8 cellular contexts compared by ENCODE assay signal in genomic region chr22:22060200-22061084, GRCh38.
DNase-seq lines count a peak whose midpoint lies in the region; ATAC-seq and TF ChIP-seq lines count a peak whose summit lies in the region.

No MANE protein-coding gene starts in this region.

- no peaks in the 10 kb centered on the region for H3K4me1 ChIP-seq in GM23338 (ENCODE audit: insufficient read depth)
- no peaks in the 10 kb centered on the region for H3K4me1 ChIP-seq in Peyer's patch
- H3K4me1 ChIP-seq in adipocyte (ENCODE audit: control insufficient read depth, insufficient read depth, low read length): peaks cover 34% of the 10 kb centered on the region

- TF ChIP-seq CTCF in CD14-positive monocyte (IDR thresholded peaks at IDR 0.05) (peak; percentile 94), GM23338 (conservative IDR thresholded peaks at IDR 0.05; ENCODE audit: low read depth in 2 of 2) (peak; percentile 87), Peyer's patch (IDR thresholded peaks at IDR 0.05) (peak in 5 of 6 experiments; percentile 27 to 70 (median 31))

- H3K27ac Mint-ChIP-seq in CD14-positive monocyte: peak overlapping the region; percentile 93 to 99 (median 96)
- no peak overlapping the region for H3K27ac Mint-ChIP-seq in GM23338

- no peaks in the 10 kb centered on the region for H3K36me3 Mint-ChIP-seq in CD14-positive monocyte
- H3K36me3 Mint-ChIP-seq in GM23338 (ENCODE audit: low read depth): no peaks in the 10 kb centered on the region; the same call in 2 of the 3 replicates

- no peak overlapping the region for H2AFZ ChIP-seq in GM23338

- H3K4me3 Mint-ChIP-seq in CD14-positive monocyte (no peak overlapping the region), GM23338 (no peak overlapping the region)

- H3K9me3 Mint-ChIP-seq in CD14-positive monocyte (peaks cover 0 to 2% (median 0%) of the 10 kb centered on the region in 7 donors), GM23338 (peaks cover 2% of the 10 kb centered on the region; the same call in 1 of the 3 replicates)

- H3K4me3 ChIP-seq in GM23338: no peak overlapping the region
- no peak overlapping the region for H3K4me3 ChIP-seq in Peyer's patch
- H3K4me3 ChIP-seq in adipocyte (ENCODE audit: low read length): peak overlapping the region; percentile 62

- H3K9ac ChIP-seq in adipocyte (ENCODE audit: low read length): peak overlapping the region; percentile 50

- H3K36me3 ChIP-seq in GM23338 (ENCODE audit: insufficient read depth) (no peaks in the 10 kb centered on the region), Peyer's patch (no peaks in the 10 kb centered on the region), adipocyte (ENCODE audit: control insufficient read depth, insufficient read depth, low read length, severe bottlenecking) (no peaks in the 10 kb centered on the region)

- H3K27ac ChIP-seq in GM23338 (ENCODE audit: low read depth) (no peak overlapping the region), Peyer's patch (peak overlapping the region in 1 of 4 donors; percentile 29)

- peak; percentile 78 for DNase-seq in CD14-positive monocyte (ENCODE audit: low spot score)
- DNase-seq in GM23338 (ENCODE audit: low spot score): peak; percentile 88
- DNase-seq in Peyer's patch: peak; percentile 63 to 70 (median 70)
- DNase-seq in adipocyte (ENCODE audit: low read depth): peak; percentile 26
- peak; percentile 25 for DNase-seq in iPS DF 4.7 (ENCODE audit: extremely low read depth, low spot score)
- peak; percentile 80 for DNase-seq in stimulated activated CD4-positive, alpha-beta T cell treated with anti-CD3 and anti-CD28 coated beads, Interleukin-15, amount 100 ng/mL, for 24 hours
- DNase-seq in NCI-H187 treated with DMSO at 0.1 percent for 48 hours (lab: John Stamatoyannopoulos, UW): no peak
- no peak for DNase-seq in DMS114 treated with DMSO at 0.1 percent for 48 hours (lab: John Stamatoyannopoulos, UW; ENCODE audit: unreplicated experiment)

- H3K9me2 ChIP-seq in GM23338 (ENCODE audit: insufficient read depth): no peaks in the 10 kb centered on the region

- H3K79me2 ChIP-seq in GM23338 (replicated peaks; ENCODE audit: insufficient read depth): no peaks in the 10 kb centered on the region

- intact Hi-C loops in CD14-positive monocyte (cut with micrococcal nuclease): loop anchor here (5.0 kb wide), 3 partner anchors 37 to 97 kb away; no protein-coding TSS in a partner anchor

- ATAC-seq in GM23338: peak; percentile 99

- H3K27me3 Mint-ChIP-seq in CD14-positive monocyte (ENCODE audit: low read depth in 3 of 3) (peaks cover 0 to 6% (median 0%) of the 10 kb centered on the region in 3 donors), GM23338 (ENCODE audit: insufficient read depth, low read depth, poor library complexity) (peaks cover 86% of the 10 kb centered on the region)

- H3K4me1 Mint-ChIP-seq in CD14-positive monocyte (peaks cover 47% of the 10 kb centered on the region), GM23338 (peaks cover 8% of the 10 kb centered on the region; the same call in 2 of the 3 replicates)

- no peak for TF ChIP-seq POLR2A in Peyer's patch (IDR thresholded peaks at IDR 0.05)

- no peaks in the 10 kb centered on the region for H3F3A ChIP-seq in GM23338 (replicated peaks; ENCODE audit: low read depth)

- no peaks in the 10 kb centered on the region for H4K20me1 ChIP-seq in GM23338 (replicated peaks; ENCODE audit: insufficient read depth)

- H3K4me2 ChIP-seq in GM23338: no peak overlapping the region

- H3K27me3 ChIP-seq in GM23338 (ENCODE audit: insufficient read depth) (peaks cover 100% of the 10 kb centered on the region), Peyer's patch (no peaks in the 10 kb centered on the region), adipocyte (replicated peaks; ENCODE audit: control insufficient read depth, insufficient read depth, low read length) (peaks cover 12% of the 10 kb centered on the region)

- H3K9me3 ChIP-seq in Peyer's patch (no peaks in the 10 kb centered on the region), adipocyte (ENCODE audit: control insufficient read depth, low read length) (no peaks in the 10 kb centered on the region)

TF ChIP-seq in GM23338, 12 proteins besides CTCF, POLR2A, EP300 and RAD21 (continues in another document):
- no peak for TF ChIP-seq ZNF331 (CRISPR knock-in tag; IDR thresholded peaks at IDR 0.05; ENCODE audit: low read depth)
- TF ChIP-seq ZNF462 (CRISPR knock-in tag; IDR thresholded peaks at IDR 0.05): no peak
- TF ChIP-seq POLR2AphosphoS5 (IDR thresholded peaks at IDR 0.05; ENCODE audit: low read depth): no peak
- TF ChIP-seq EZH2phosphoT487 (IDR thresholded peaks at IDR 0.05; ENCODE audit: unreplicated experiment): no peak
- no peak for TF ChIP-seq NANOG (IDR thresholded peaks at IDR 0.05; ENCODE audit: borderline replicate concordance)
- TF ChIP-seq CREB1 (CRISPR knock-in tag; IDR thresholded peaks at IDR 0.05; ENCODE audit: low read depth): no peak

Comparison
In these comparisons a context has a peak if more than half of its experiments do, and no peak if none do; other contexts are left out.
1. DNase-seq: peak in CD14-positive monocyte (single experiment), GM23338 (single experiment), Peyer's patch (3 of 3), adipocyte (single experiment), iPS DF 4.7 (single experiment) and stimulated activated CD4-positive, alpha-beta T cell treated with anti-CD3 and anti-CD28 coated beads, Interleukin-15, amount 100 ng/mL, for 24 hours (single experiment); none in NCI-H187 treated with DMSO at 0.1 percent for 48 hours (single experiment) and DMS114 treated with DMSO at 0.1 percent for 48 hours (single experiment).
2. CTCF ChIP-seq: peak in every context shown above with its lines; median percentile 94 in CD14-positive monocyte; 87 in GM23338; 31 in Peyer's patch.